ENCODE assay signal across 32 cellular contexts in genomic region chr1:42798010-42798409, GRCh38. TPM values are rescaled to one million over a fixed set of nuclear protein-coding genes. Genes with fewer than 3 reads are reported as not detected.
"Had no signal": no experiment of that assay in that cellular context is flagged by ENCODE, and none has a peak within 500 bp of the region (broad histone marks: within the 10 kb centered on the region; RNA-seq: fewer than 3 reads in every experiment).

No MANE protein-coding gene starts in this region.

- H3K27me3 ChIP-seq: neutrophil, ovary, stomach, testis, thyroid gland, transverse colon, upper lobe of left lung, vagina had no signal

- H3K9me3 ChIP-seq: left ventricle myocardium inferior, mucosa of descending colon, neutrophil, ovary, prostate gland, stomach, testis, thyroid gland, transverse colon, upper lobe of left lung, vagina had no signal

- H3K27me3 Mint-ChIP-seq: memory B cell; natural killer cell treated with Interleukin-12 subunit alpha and Interleukin-12 subunit beta and Interleukin-15 and Interleukin-18, amount 100 ng/mL, for 72 hours; stimulated activated naive B cell treated with anti-CD40 and anti-IgM and Interleukin-4, amounts not matched to agents 10 μg/mL and 1 μg/mL and 100 μg/mL, for 72 hours had no signal

- H3K4me1 Mint-ChIP-seq: memory B cell; naive thymus-derived CD4-positive, alpha-beta T cell; stimulated activated naive B cell treated with anti-CD40 and anti-IgM and Interleukin-4, amounts not matched to agents 10 μg/mL and 1 μg/mL and 100 μg/mL, for 72 hours had no signal

- H3K36me3 ChIP-seq: left ventricle myocardium inferior, neutrophil, ovary, prostate gland, stomach, thyroid gland, transverse colon, upper lobe of left lung, vagina had no signal

- DNase-seq: islet precursor cell; left ventricle myocardium inferior; midbrain; mucosa of descending colon; naive thymus-derived CD4-positive, alpha-beta T cell; occipital lobe; ovary; posterior cingulate gyrus; retina; right cardiac atrium; stimulated activated CD4-positive, alpha-beta T cell treated with anti-CD3 and anti-CD28 coated beads, Interleukin-12 subunit alpha, Interleukin-12 subunit beta, amount 100 ng/mL, for 4 hours; stimulated activated CD4-positive, alpha-beta T cell treated with anti-CD3 and anti-CD28 coated beads, Interleukin-15, amount 100 ng/mL, for 24 hours; stimulated activated CD4-positive, alpha-beta T cell treated with anti-CD3 and anti-CD28 coated beads, Interleukin-2, amount 100 ng/mL, for 24 hours; stimulated activated CD4-positive, alpha-beta T cell treated with anti-CD3 and anti-CD28 coated beads, Interleukin-4, amount 100 ng/mL, for 1 hour; stimulated activated naive B cell treated with anti-CD40 and anti-IgM and Interleukin-4, amounts not matched to agents 10 μg/mL and 1 μg/mL and 100 μg/mL, for 72 hours; stimulated activated naive CD8-positive, alpha-beta T cell treated with anti-CD3 and anti-CD28 coated beads, Interleukin-15, Interleukin-2, amounts not matched to agents 100 U/mL and 50 U/mL, for 24 hours; stomach; testis; thyroid gland; transverse colon; upper lobe of left lung had no signal

- H3K4me3 Mint-ChIP-seq: memory B cell; naive thymus-derived CD4-positive, alpha-beta T cell; natural killer cell treated with Interleukin-12 subunit alpha and Interleukin-12 subunit beta and Interleukin-15 and Interleukin-18, amount 100 ng/mL, for 72 hours; neural crest cell; stimulated activated naive B cell treated with anti-CD40 and anti-IgM and Interleukin-4, amounts not matched to agents 10 μg/mL and 1 μg/mL and 100 μg/mL, for 72 hours had no signal

- H3K4me3 ChIP-seq: left ventricle myocardium inferior, lung, mucosa of descending colon, ovary, prostate gland, skin epidermis, stomach, testis, thyroid gland, transverse colon, upper lobe of left lung, vagina had no signal

- H3K27ac ChIP-seq: left ventricle myocardium inferior, neutrophil, ovary, prostate gland, skin epidermis, stomach, testis, thyroid gland, transverse colon, upper lobe of left lung, vagina had no signal

- H3K36me3 Mint-ChIP-seq: memory B cell; natural killer cell treated with Interleukin-12 subunit alpha and Interleukin-12 subunit beta and Interleukin-15 and Interleukin-18, amount 100 ng/mL, for 72 hours had no signal

- H3K27ac Mint-ChIP-seq: memory B cell; natural killer cell treated with Interleukin-12 subunit alpha and Interleukin-12 subunit beta and Interleukin-15 and Interleukin-18, amount 100 ng/mL, for 72 hours; stimulated activated naive B cell treated with anti-CD40 and anti-IgM and Interleukin-4, amounts not matched to agents 10 μg/mL and 1 μg/mL and 100 μg/mL, for 72 hours had no signal

- ATAC-seq: mucosa of descending colon; naive thymus-derived CD4-positive, alpha-beta T cell; natural killer cell treated with Interleukin-12 subunit alpha and Interleukin-12 subunit beta and Interleukin-15 and Interleukin-18, amount 100 ng/mL, for 72 hours; right cardiac atrium; sciatic nerve; stimulated activated naive B cell treated with anti-CD40 and anti-IgM and Interleukin-4, amounts not matched to agents 10 μg/mL and 1 μg/mL and 100 μg/mL, for 72 hours; stimulated activated naive CD8-positive, alpha-beta T cell treated with anti-CD3 and anti-CD28 coated beads, Interleukin-15, Interleukin-2, amounts not matched to agents 100 U/mL and 50 U/mL, for 24 hours had no signal

- H3K4me1 ChIP-seq: left ventricle myocardium inferior, prostate gland, stomach, thyroid gland, transverse colon, upper lobe of left lung had no signal

- H3K9me3 Mint-ChIP-seq: memory B cell; naive thymus-derived CD4-positive, alpha-beta T cell; natural killer cell treated with Interleukin-12 subunit alpha and Interleukin-12 subunit beta and Interleukin-15 and Interleukin-18, amount 100 ng/mL, for 72 hours; neural crest cell; stimulated activated naive B cell treated with anti-CD40 and anti-IgM and Interleukin-4, amounts not matched to agents 10 μg/mL and 1 μg/mL and 100 μg/mL, for 72 hours had no signal

RNA-seq across cellular contexts. Expression of gene TMEM269, which starts 13.2 kb away (rescaled TPM):
- total RNA-seq: left ventricle myocardium inferior, mesenteric fat pad, mucosa of descending colon, urinary bladder, vagina had no signal
- polyA plus RNA-seq: naive thymus-derived CD4-positive, alpha-beta T cell; right cardiac atrium had no signal
